Comparison of ENCODE assay signal across 26 cellular contexts in the genomic region with DNA sequence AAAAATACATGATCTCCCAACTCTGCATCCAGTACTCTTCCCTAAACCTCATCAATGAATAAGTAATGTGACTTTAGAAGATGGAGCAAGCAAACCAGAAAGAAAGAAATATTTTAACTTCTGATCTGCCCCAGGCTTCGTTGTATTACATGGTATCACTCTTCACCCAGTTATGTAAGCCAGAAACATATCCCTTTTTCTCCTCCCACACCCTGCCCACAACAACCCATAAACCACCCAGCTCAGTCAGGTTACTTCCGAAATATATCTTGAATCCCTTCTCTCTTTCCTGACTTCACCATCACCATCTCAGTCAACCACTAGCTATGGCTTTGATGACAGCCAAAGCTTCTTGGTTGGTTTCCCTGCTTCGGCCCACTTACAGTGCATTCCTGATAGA.
"Had no signal": no experiment of that assay in that cellular context is flagged by ENCODE, and none has a peak within 500 bp of the region (broad histone marks: within the 10 kb centered on the region; RNA-seq: fewer than 3 reads in every experiment).

No MANE protein-coding gene starts in this region.

- DNase-seq: stimulated activated CD4-positive, alpha-beta T cell treated with anti-CD3 and anti-CD28 coated beads, Interleukin-2, amount 100 ng/mL, for 24 hours; stimulated activated CD4-positive, alpha-beta T cell treated with anti-CD3 and anti-CD28 coated beads, Interleukin-2, amount 100 ng/mL, for 48 hours; stimulated activated CD4-positive, alpha-beta T cell treated with anti-CD3 and anti-CD28 coated beads, Interleukin-4, amount 100 ng/mL, for 1 hour; stimulated activated CD4-positive, alpha-beta T cell treated with anti-CD3 and anti-CD28 coated beads, Interleukin-4, amount 100 ng/mL, for 4 hours; stimulated activated CD8-positive, alpha-beta memory T cell treated with anti-CD3 and anti-CD28 coated beads, Interleukin-4, amount 100 ng/mL, for 48 hours; stimulated activated naive B cell treated with anti-CD40 and anti-IgM and Interleukin-4, amounts not matched to agents 10 μg/mL and 1 μg/mL and 100 μg/mL, for 72 hours; stimulated activated naive CD4-positive, alpha-beta T cell; stimulated activated naive CD4-positive, alpha-beta T cell treated with Interleukin-2 at 50 U/mL for 16 hours; stimulated activated naive CD8-positive, alpha-beta T cell treated with anti-CD3 and anti-CD28 coated beads, Interleukin-15, amount 100 ng/mL, for 72 hours; stimulated activated naive CD8-positive, alpha-beta T cell treated with anti-CD3 and anti-CD28 coated beads, Interleukin-15, Interleukin-2, amounts not matched to agents 100 U/mL and 50 U/mL, for 24 hours; stomach; substantia nigra; testis; thyroid gland; tibial artery; transverse colon; trophoblast cell; upper lobe of left lung; uterus had no signal

- FAIRE-seq: urothelium cell line had no signal

- H3K4me1 ChIP-seq: testis, thyroid gland, tibial nerve, upper lobe of left lung, uterus, vagina had no signal

- H3K27me3 ChIP-seq: stomach, suprapubic skin, testis, thyroid gland, tibial artery, tibial nerve, transverse colon, upper lobe of left lung, uterus, vagina had no signal

- ATAC-seq: stimulated activated effector memory CD8-positive, alpha-beta T cell treated with anti-CD3 and anti-CD28 coated beads, Interleukin-12 subunit alpha, Interleukin-12 subunit beta, amount 100 ng/mL, for 72 hours; stimulated activated memory B cell treated with anti-CD40 and anti-IgM and Interleukin-4, amounts not matched to agents 10 μg/mL and 1 μg/mL and 100 μg/mL, for 72 hours; stimulated activated naive B cell treated with anti-CD40 and anti-IgM and Interleukin-4, amounts not matched to agents 10 μg/mL and 1 μg/mL and 100 μg/mL, for 72 hours; stimulated activated naive CD8-positive, alpha-beta T cell treated with anti-CD3 and anti-CD28 coated beads, Interleukin-15, amount 100 ng/mL, for 72 hours; stimulated activated naive CD8-positive, alpha-beta T cell treated with anti-CD3 and anti-CD28 coated beads, Interleukin-15, Interleukin-2, amounts not matched to agents 100 U/mL and 50 U/mL, for 24 hours had no signal

- H3K9me3 ChIP-seq: stomach, suprapubic skin, testis, thoracic aorta, thyroid gland, tibial artery, tibial nerve, transverse colon, upper lobe of left lung, uterus, vagina had no signal

- H3K27ac ChIP-seq: stomach, suprapubic skin, testis, thoracic aorta, thyroid gland, tibial artery, tibial nerve, transverse colon, upper lobe of left lung, uterus, vagina had no signal

- H3K36me3 ChIP-seq: stomach, suprapubic skin, thoracic aorta, thyroid gland, tibial artery, tibial nerve, transverse colon, upper lobe of left lung, uterus, vagina had no signal

- H3K4me3 ChIP-seq: stomach, suprapubic skin, testis, thoracic aorta, thyroid gland, tibial artery, tibial nerve, transverse colon, upper lobe of left lung, uterus, vagina had no signal
